ENCODE assay signal across 8 cellular contexts in genomic region chr2:96320326-96321229, GRCh38. TPM values are rescaled to one million over a fixed set of nuclear protein-coding genes. Genes with fewer than 3 reads are reported as not detected.
DNase-seq lines count a peak whose midpoint lies in the region; ATAC-seq and TF ChIP-seq lines count a peak whose summit lies in the region.

No MANE protein-coding gene starts in this region.

- 34 to 35% (median 34%) methylated on average over 12 of the region's 12 CpGs for WGBS in ovary, 3 donors

- peak; percentile 2 for ATAC-seq in GM19397 (IDR thresholded peaks at IDR 0.05; ENCODE audit: unreplicated experiment)
- ATAC-seq in effector memory CD8-positive, alpha-beta T cell (replicated peaks) = no peak
- ATAC-seq in HG03135 (IDR thresholded peaks at IDR 0.05; ENCODE audit: unreplicated experiment) = no peak

- no peaks in the 10 kb centered on the region for H3K9me3 Mint-ChIP-seq in effector memory CD8-positive, alpha-beta T cell

- peak overlapping the region; percentile 91 to 94 for H3K27ac Mint-ChIP-seq in effector memory CD8-positive, alpha-beta T cell

- peak; percentile 60 for DNase-seq in NAMALWA (ENCODE audit: low spot score)
- no peak for DNase-seq in effector memory CD8-positive, alpha-beta T cell
- DNase-seq in ovary = no peak
- no peak for DNase-seq in globus pallidus (ENCODE audit: low spot score)
- no peak for DNase-seq in cerebellar nuclear complex (lab: John Stamatoyannopoulos, UW)
- DNase-seq in H4 (ENCODE audit: low spot score) = no peak

- H3K4me1 Mint-ChIP-seq in effector memory CD8-positive, alpha-beta T cell (ENCODE audit: low read depth in 2 of 2) = peaks cover 45 to 64% of the 10 kb centered on the region in 2 donors

- no peaks in the 10 kb centered on the region for H3K4me1 ChIP-seq in ovary (ENCODE audit: insufficient read depth)

- no peak for TF ChIP-seq CTCF in ovary (IDR thresholded peaks at IDR 0.05)

- no peaks in the 10 kb centered on the region for H3K36me3 ChIP-seq in ovary

- no peak for TF ChIP-seq POLR2A in ovary (IDR thresholded peaks at IDR 0.05)

- TF ChIP-seq EP300 in ovary (IDR thresholded peaks at IDR 0.05) = no peak

- H3K27me3 Mint-ChIP-seq in effector memory CD8-positive, alpha-beta T cell = no peaks in the 10 kb centered on the region

- no peaks in the 10 kb centered on the region for H3K9me3 ChIP-seq in ovary

- H3K4me3 Mint-ChIP-seq in effector memory CD8-positive, alpha-beta T cell = peak overlapping the region; percentile 87 to 96

- peaks cover 6% of the 10 kb centered on the region for H3K36me3 Mint-ChIP-seq in effector memory CD8-positive, alpha-beta T cell (ENCODE audit: insufficient read depth)

- intact Hi-C loops in ovary (cut with DNase I) = no loop called here

- H3K27me3 ChIP-seq in ovary = no peaks in the 10 kb centered on the region

- peak overlapping the region; percentile 33 for H3K4me3 ChIP-seq in ovary

- H3K27ac ChIP-seq in ovary = no peak overlapping the region

RNA-seq across cellular contexts. Expression of gene ITPRIPL1, which starts 4.5 kb away (rescaled TPM):
- under 1 TPM; 0.11 to 0.92 (median 0.40) TPM for total RNA-seq in ovary
- polyA plus RNA-seq in ovary = 1 to 10 TPM in 1 of 2 donors, under 1 TPM in 1; 0.46 to 1.2 TPM
- not detected in 2 replicates for total RNA-seq in H4 (2014; rRNA removed; shearing (Covaris generic))

RNA-seq across cellular contexts. Expression of gene NCAPH, which starts 15.0 kb away (rescaled TPM):
- total RNA-seq in ovary = 1 to 10 TPM in 1 of 7 donors, under 1 TPM in 6; 0.18 to 3.1 (median 0.64) TPM
- 1 to 10 TPM in 1 of 2 donors, under 1 TPM in 1; 0.48 to 1.4 TPM for polyA plus RNA-seq in ovary
- 38.9 and 52.8 TPM in 2 replicates for total RNA-seq in H4 (2014; rRNA removed; shearing (Covaris generic))

RNA-seq across cellular contexts. Expression of gene SNRNP200, which starts 15.2 kb away (rescaled TPM):
- total RNA-seq in ovary = 100 to 1,000 TPM in 5 of 7 donors, 10 to 100 TPM in 2; 71.1 to 149 (median 125) TPM
- 100 to 1,000 TPM in 1 of 2 donors, 10 to 100 TPM in 1; 92.9 to 102 TPM for polyA plus RNA-seq in ovary
- 28.9 and 30.2 TPM in 2 replicates for total RNA-seq in H4 (2014; rRNA removed; shearing (Covaris generic))

RNA-seq across cellular contexts. Expression of gene CIAO1, which starts 54.6 kb away (rescaled TPM):
- 100 to 1,000 TPM in 1 of 7 donors, 10 to 100 TPM in 6; 50.8 to 103 (median 58.5) TPM for total RNA-seq in ovary
- 10 to 100 TPM; 42.2 to 55.6 TPM for polyA plus RNA-seq in ovary
- 79.3 and 96.1 TPM in 2 replicates for total RNA-seq in H4 (2014; rRNA removed; shearing (Covaris generic))

RNA-seq across cellular contexts. Expression of gene TMEM127, which starts 54.8 kb away (rescaled TPM):
- total RNA-seq in ovary = 10 to 100 TPM; 26.9 to 55.1 (median 51.6) TPM
- 10 to 100 TPM; 32.7 to 44.7 TPM for polyA plus RNA-seq in ovary
- 15.5 and 20.9 TPM in 2 replicates for total RNA-seq in H4 (2014; rRNA removed; shearing (Covaris generic))
